Comparison of ENCODE assay signal across 26 cellular contexts in genomic region chr3:189677667-189678066, GRCh38. TPM values are rescaled to one million over a fixed set of nuclear protein-coding genes. Genes with fewer than 3 reads are reported as not detected.
DNase-seq lines count a peak whose midpoint lies in the region; ATAC-seq and TF ChIP-seq lines count a peak whose summit lies in the region.
"Had no signal": no experiment of that assay in that cellular context is flagged by ENCODE, and none has a peak within 500 bp of the region (broad histone marks: within the 10 kb centered on the region; RNA-seq: fewer than 3 reads in every experiment).

No MANE protein-coding gene starts in this region.

- H3K9me3 ChIP-seq in lower lobe of right lung, result no peaks in the 10 kb centered on the region
- H3K9me3 ChIP-seq: neutrophil had no signal

- ATAC-seq in GM18517 (IDR thresholded peaks at IDR 0.05; ENCODE audit: unreplicated experiment) (peak; percentile 75), GM21717 (IDR thresholded peaks at IDR 0.05; ENCODE audit: unreplicated experiment) (peak; percentile 71), HG03442 (IDR thresholded peaks at IDR 0.05; ENCODE audit: unreplicated experiment) (peak; percentile 42), lower lobe of right lung (no peak), HG03135 (IDR thresholded peaks at IDR 0.05; ENCODE audit: unreplicated experiment) (no peak)
- ATAC-seq: activated T-cell treated with anti-CD3 and anti-CD28 coated beads, Interleukin-2, amount 50 U/mL, for 4 hours; CD8-positive, alpha-beta T cell had no signal

- H3K36me3 ChIP-seq in lower lobe of right lung, result no peaks in the 10 kb centered on the region
- H3K36me3 ChIP-seq: neutrophil, stomach had no signal

- no peaks in the 10 kb centered on the region for H3K27me3 ChIP-seq in lower lobe of right lung (ENCODE audit: low read depth)
- H3K27me3 ChIP-seq: neutrophil, stomach had no signal

- no peaks in the 10 kb centered on the region for H3K4me1 ChIP-seq in lower lobe of right lung
- H3K4me1 ChIP-seq: stomach had no signal

- no peak for DNase-seq in DMS114 treated with DMSO at 0.1 percent for 48 hours (lab: John Stamatoyannopoulos, UW; ENCODE audit: unreplicated experiment)
- DNase-seq in lower lobe of right lung, result no peak
- DNase-seq in GM10266 (ENCODE audit: extremely low spot score), result no peak
- DNase-seq: activated CD8-positive, alpha-beta memory T cell treated with anti-CD3 and anti-CD28 coated beads for 24 hours; activated naive CD4-positive, alpha-beta T cell treated with anti-CD3 and anti-CD28 coated beads for 36 hours; activated T-cell treated with anti-CD3 and anti-CD28 coated beads, Interleukin-2, amount 50 U/mL, for 4 hours; aorta; CD8-positive, alpha-beta T cell; central memory CD4-positive, alpha-beta T cell; DMS79 treated with DMSO at 0.1 percent for 48 hours; foreskin melanocyte; hippocampal formation; IMR-90; NCI-H1436; NCI-H526 treated with DMSO at 0.1 percent for 48 hours; stimulated activated CD4-positive, alpha-beta T cell treated with anti-CD3 and anti-CD28 coated beads, Interleukin-4, amount 100 ng/mL, for 24 hours; stomach had no signal

- no peak overlapping the region for H3K27ac ChIP-seq in lower lobe of right lung
- H3K27ac ChIP-seq: epithelial cell of prostate, HL-60, neutrophil, stomach had no signal

- TF ChIP-seq CTCF in lower lobe of right lung (IDR thresholded peaks at IDR 0.05) (no peak), GM10266 (IDR thresholded peaks at IDR 0.05; ENCODE audit: control insufficient read depth, insufficient read depth, low read depth, missing control alignments) (no peak)

- no peak overlapping the region for H3K4me3 ChIP-seq in lower lobe of right lung
- H3K4me3 ChIP-seq: smooth muscle cell, stomach had no signal

- intact Hi-C loops in lower lobe of right lung (cut with DNase I), result no loop called here

RNA-seq across cellular contexts. Expression of gene TP63, which starts 46.5 kb away (rescaled TPM):
- total RNA-seq in lower lobe of right lung, result 2.1 TPM
- total RNA-seq: CD8-positive, alpha-beta T cell; IMR-90; M059J had no signal

Comparison
In these comparisons a context has a peak if more than half of its experiments do, and no peak if none do; other contexts are left out.
1. ATAC-seq: peak in GM18517 (single experiment), GM21717 (single experiment) and HG03442 (single experiment); none in lower lobe of right lung (0 of 2) and HG03135 (single experiment).